Comparison of ENCODE assay signal across 15 cellular contexts in genomic region chr1:231827337-231828105, GRCh38.
DNase-seq lines count a peak whose midpoint lies in the region; ATAC-seq, FAIRE-seq and TF ChIP-seq lines count a peak whose summit lies in the region.
"Had no signal": no experiment of that assay in that cellular context is flagged by ENCODE, and none has a peak within 500 bp of the region (broad histone marks: within the 10 kb centered on the region; RNA-seq: fewer than 3 reads in every experiment).

No MANE protein-coding gene starts in this region.

- no peaks in the 10 kb centered on the region for H3K79me2 ChIP-seq in osteoblast (ENCODE audit: insufficient read depth, low read length)

- H3K9me3 ChIP-seq in osteoblast (ENCODE audit: low read depth, low read length) = no peaks in the 10 kb centered on the region
- H3K9me3 ChIP-seq: spleen had no signal

- DNase-seq in EL (peak; percentile 90), RCC 7860 (ENCODE audit: low spot score) (peak; percentile 35), fibroblast of gingiva (ENCODE audit: low read depth) (peak; percentile 82), osteoblast (ENCODE audit: insufficient read length, low spot score, missing footprints) (no peak), SHP77 treated with DMSO at 0.1 percent for 48 hours (lab: John Stamatoyannopoulos, UW) (no peak)
- DNase-seq: activated CD8-positive, alpha-beta T cell treated with anti-CD3 and anti-CD28 coated beads for 36 hours; activated naive CD4-positive, alpha-beta T cell treated with anti-CD3 and anti-CD28 coated beads, Interleukin-2, amount 10 ng/mL, durations not matched to agents 7 days and 5 days; NCI-H1105 treated with DMSO at 0.1 percent for 48 hours; NCI-H774; spleen; T-helper 2 cell had no signal

- no peaks in the 10 kb centered on the region for H3K36me3 ChIP-seq in osteoblast (ENCODE audit: insufficient read depth, low read length)

- H3K4me1 ChIP-seq in osteoblast (ENCODE audit: insufficient read depth, low read length) = peaks cover 20% of the 10 kb centered on the region
- H3K4me1 ChIP-seq: spleen had no signal

- H2AFZ ChIP-seq in osteoblast (ENCODE audit: low read length) = no peak overlapping the region

- H3K4me3 ChIP-seq in osteoblast (ENCODE audit: insufficient read depth, low read length) = peak overlapping the region; percentile 2
- H3K4me3 ChIP-seq: spleen had no signal

- no peak for TF ChIP-seq CTCF in osteoblast (IDR thresholded peaks at IDR 0.05; ENCODE audit: extremely low read depth, low read depth, low read length)

- H3K4me2 ChIP-seq in osteoblast (ENCODE audit: insufficient read depth, low read length) = peak overlapping the region; percentile 69

- no peaks in the 10 kb centered on the region for H3K27me3 ChIP-seq in osteoblast (ENCODE audit: insufficient read depth, low read length)
- H3K27me3 ChIP-seq: spleen had no signal

- H3K27ac ChIP-seq in osteoblast (ENCODE audit: low read depth, low read length) = peak overlapping the region; percentile 89
- H3K27ac ChIP-seq: spleen had no signal

- H4K20me1 ChIP-seq in osteoblast (ENCODE audit: insufficient read depth, low read length) = no peaks in the 10 kb centered on the region

- ATAC-seq in GM19467 (IDR thresholded peaks at IDR 0.05; ENCODE audit: unreplicated experiment) (no peak), HG02981 (IDR thresholded peaks at IDR 0.05; ENCODE audit: unreplicated experiment) (no peak), GM19455 (IDR thresholded peaks at IDR 0.05; ENCODE audit: unreplicated experiment) (no peak)
- ATAC-seq: activated CD8-positive, alpha-beta T cell treated with anti-CD3 and anti-CD28 coated beads for 36 hours had no signal

- FAIRE-seq in RCC 7860 (lab: Jason Lieb, UNC) = peak; percentile 77
- FAIRE-seq: GM12892 had no signal

Comparison
In these comparisons a context has a peak if more than half of its experiments do, and no peak if none do; other contexts are left out.
1. DNase-seq: peak in EL (single experiment), RCC 7860 (single experiment) and fibroblast of gingiva (single experiment); none in osteoblast (single experiment) and SHP77 treated with DMSO at 0.1 percent for 48 hours (single experiment).